23 cellular contexts compared by ENCODE assay signal in genomic region chr9:118271331-118271730, GRCh38.
DNase-seq lines count a peak whose midpoint lies in the region; ATAC-seq and TF ChIP-seq lines count a peak whose summit lies in the region.
"Had no signal": no experiment of that assay in that cellular context is flagged by ENCODE, and none has a peak within 500 bp of the region (broad histone marks: within the 10 kb centered on the region; RNA-seq: fewer than 3 reads in every experiment).

No MANE protein-coding gene starts in this region.

- TF ChIP-seq CTCF in PC-3 (conservative IDR thresholded peaks at IDR 0.05; ENCODE audit: low read depth, low read length) = no peak

- no peak overlapping the region for H3K4me2 ChIP-seq in PC-3 (ENCODE audit: low read length)
- H3K4me2 ChIP-seq: BLaER1 treated with 17β-estradiol and CSF1 and Interleukin-3, amounts not matched to agents 10 nM and 100 nM had no signal

- H3K9me3 ChIP-seq in PC-3 (ENCODE audit: low read length) = no peaks in the 10 kb centered on the region
- H3K9me3 ChIP-seq: A549; BE2C; BLaER1 treated with 17β-estradiol and CSF1 and Interleukin-3, amounts not matched to agents 10 nM and 100 nM had no signal

- H4K20me1 ChIP-seq in PC-3 (ENCODE audit: low read length) = no peaks in the 10 kb centered on the region
- H4K20me1 ChIP-seq: BLaER1 treated with 17β-estradiol and CSF1 and Interleukin-3, amounts not matched to agents 10 nM and 100 nM had no signal

- H3K79me2 ChIP-seq in PC-3 (ENCODE audit: low read length) = no peaks in the 10 kb centered on the region

- POLR2A ChIA-PET in PC-3 (lab: Charles Lee; ENCODE audit: unreplicated experiment) = no interaction called here

- no peaks in the 10 kb centered on the region for H3K4me1 ChIP-seq in PC-3 (ENCODE audit: insufficient read depth, low read length)
- H3K4me1 ChIP-seq: BE2C; BLaER1 treated with 17β-estradiol and CSF1 and Interleukin-3, amounts not matched to agents 10 nM and 100 nM had no signal

- CTCF ChIA-PET in PC-3 (lab: Charles Lee) = no interaction called here

- H3K27me3 ChIP-seq in PC-3 (ENCODE audit: low read length) = no peaks in the 10 kb centered on the region
- H3K27me3 ChIP-seq: BE2C; BLaER1 treated with 17β-estradiol and CSF1 and Interleukin-3, amounts not matched to agents 10 nM and 100 nM had no signal

- intact Hi-C loops in PC-3 (cut with micrococcal nuclease) = no loop called here

- H3F3A ChIP-seq in PC-3 (ENCODE audit: low read length, unreplicated experiment) = no peaks in the 10 kb centered on the region

- BruUV-seq in PC-3 (replicated peaks; lab: Mats Ljungman, UMichigan) = no TSS peak

- H3K36me3 ChIP-seq in PC-3 (ENCODE audit: low read depth, low read length) = no peaks in the 10 kb centered on the region
- H3K36me3 ChIP-seq: BE2C; BLaER1 treated with 17β-estradiol and CSF1 and Interleukin-3, amounts not matched to agents 10 nM and 100 nM had no signal

- DNase-seq in LHCN-M2 (ENCODE audit: low read depth) = peak; percentile 64
- DNase-seq in PC-3 = peak; percentile 2
- DNase-seq in myocyte (ENCODE audit: low read depth) = peak; percentile 41
- DNase-seq in NCI-H2029 (lab: John Stamatoyannopoulos, UW) = no peak
- no peak for DNase-seq in activated CD4-positive, CD25-positive, alpha-beta regulatory T cell (lab: John Stamatoyannopoulos, UW)
- DNase-seq: 8988T; ACHN; AML-193; BE2C; CD4-positive, alpha-beta T cell; CD8-positive, alpha-beta memory T cell; DMS 273 treated with DMSO at 0.1 percent for 48 hours; DMS79; EL; GDM1; GM23248; H9 had no signal

- H3K9ac ChIP-seq in PC-3 (ENCODE audit: low read length) = no peak overlapping the region
- H3K9ac ChIP-seq: BLaER1 treated with 17β-estradiol and CSF1 and Interleukin-3, amounts not matched to agents 10 nM and 100 nM; GM23248 had no signal

- no peaks in the 10 kb centered on the region for H3K9me2 ChIP-seq in PC-3 (replicated peaks; ENCODE audit: low read length)

- no peak overlapping the region for H3K27ac ChIP-seq in PC-3 (ENCODE audit: low read length)
- H3K27ac ChIP-seq: A549; BLaER1 treated with 17β-estradiol and CSF1 and Interleukin-3, amounts not matched to agents 10 nM and 100 nM; GM23248 had no signal

- H3K4me3 ChIP-seq in PC-3 (ENCODE audit: low read length) = no peak overlapping the region
- H3K4me3 ChIP-seq: A549; BLaER1 treated with 17β-estradiol and CSF1 and Interleukin-3, amounts not matched to agents 10 nM and 100 nM; GM12878; GM23248 had no signal

- H2AFZ ChIP-seq in PC-3 (ENCODE audit: low read length) = no peak overlapping the region
- H2AFZ ChIP-seq: GM23248 had no signal

- ATAC-seq in PC-3 (no peak), GM18519 (IDR thresholded peaks at IDR 0.05; ENCODE audit: low FRiP score, unreplicated experiment) (no peak), GM21528 (IDR thresholded peaks at IDR 0.05; ENCODE audit: low FRiP score, unreplicated experiment) (no peak)
- ATAC-seq: A549, GM12878, HCT116 had no signal

Comparison
In these comparisons a context has a peak if more than half of its experiments do, and no peak if none do; other contexts are left out.
1. DNase-seq: peak in LHCN-M2 (single experiment), PC-3 (single experiment) and myocyte (single experiment); none in NCI-H2029 (single experiment) and activated CD4-positive, CD25-positive, alpha-beta regulatory T cell (0 of 4).